Comparison of ENCODE assay signal across 8 cellular contexts in the genomic region with DNA sequence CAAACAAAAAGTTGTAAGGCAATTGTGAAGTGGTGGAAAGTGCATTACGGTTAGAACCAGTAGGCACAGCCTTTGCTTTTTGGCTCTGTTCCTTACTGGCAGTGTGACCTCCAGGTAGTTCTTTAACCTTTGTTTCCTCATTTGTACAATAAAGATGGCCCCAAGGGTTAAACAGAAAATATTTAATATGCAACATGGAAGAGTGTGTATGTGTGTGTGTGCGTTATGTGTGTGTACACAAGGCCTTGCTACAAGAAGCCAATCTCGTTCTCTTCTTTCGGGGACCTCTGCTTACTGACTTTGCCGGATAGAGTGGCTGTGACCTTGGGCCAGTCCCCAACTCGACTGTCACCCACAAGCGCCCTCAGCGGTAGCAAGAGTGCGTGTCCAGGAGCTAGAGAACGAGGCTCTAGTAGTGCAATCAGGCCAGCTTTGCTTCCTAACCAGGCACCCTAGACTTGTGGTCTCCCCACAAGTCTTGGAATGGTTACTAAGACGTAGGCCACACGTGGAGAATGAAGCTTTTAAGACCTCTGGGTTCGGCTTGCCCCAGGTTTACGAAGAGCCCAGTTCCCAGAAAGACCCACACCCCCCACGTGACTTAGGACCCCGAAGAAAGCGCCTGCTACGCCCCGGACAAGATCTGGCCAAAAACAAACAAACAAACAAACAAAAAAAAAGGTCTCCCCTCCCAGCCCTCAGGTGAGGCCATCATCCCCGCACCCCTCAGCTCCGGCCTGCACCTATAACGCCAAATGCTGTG. TPM values are rescaled to one million over a fixed set of nuclear protein-coding genes. Genes with fewer than 3 reads are reported as not detected.
DNase-seq lines count a peak whose midpoint lies in the region; ATAC-seq and TF ChIP-seq lines count a peak whose summit lies in the region.

No MANE protein-coding gene starts in this region.

- H3K36me3 ChIP-seq in ES-I3 (ENCODE audit: insufficient read depth, low read length) (no peaks in the 10 kb centered on the region; the same call in 1 of the 2 replicates), neural cell (ENCODE audit: insufficient read depth, low read length) (peaks cover 4% of the 10 kb centered on the region)

- peaks cover 10% of the 10 kb centered on the region for H3K4me1 ChIP-seq in ES-I3 (ENCODE audit: insufficient read depth, low read length)

- peak overlapping the region; percentile 95 for H3K9ac ChIP-seq in ES-I3 (ENCODE audit: low read depth, low read length)
- H3K9ac ChIP-seq in neural cell (ENCODE audit: low read length), result peak overlapping the region; percentile 85

- no peak for TF ChIP-seq CTCF in fibroblast of villous mesenchyme (IDR thresholded peaks at IDR 0.05; ENCODE audit: insufficient read depth, low read depth, low read length)
- TF ChIP-seq CTCF in neural cell (IDR thresholded peaks at IDR 0.05; ENCODE audit: poor library complexity, severe bottlenecking), result peak; percentile 37

- H3K9me2 ChIP-seq in neural cell (ENCODE audit: insufficient read depth, low read length), result no peaks in the 10 kb centered on the region

- H3K4me2 ChIP-seq in neural cell (ENCODE audit: low read length), result peak overlapping the region; percentile 76

- TF ChIP-seq EP300 in neural cell (conservative IDR thresholded peaks at IDR 0.05; ENCODE audit: poor library complexity, severe bottlenecking), result no peak

- no peaks in the 10 kb centered on the region for H3F3A ChIP-seq in neural cell (ENCODE audit: insufficient read depth, low read length, poor library complexity, severe bottlenecking)

- H4K20me1 ChIP-seq in neural cell (ENCODE audit: insufficient read depth), result no peaks in the 10 kb centered on the region

- peak overlapping the region; percentile 87 for H3K27ac ChIP-seq in neural cell (ENCODE audit: low read length)

- H3K9me3 ChIP-seq in ES-I3 (ENCODE audit: control insufficient read depth, insufficient read depth, low read length), result no peaks in the 10 kb centered on the region
- no peaks in the 10 kb centered on the region for H3K9me3 ChIP-seq in neural cell (ENCODE audit: low read length)

- no peak for TF ChIP-seq RAD21 in neural cell (conservative IDR thresholded peaks at IDR 0.05)

- no peaks in the 10 kb centered on the region for H3K27me3 ChIP-seq in neural cell (ENCODE audit: insufficient read depth, low read depth, low read length)

- DNase-seq in NCI-H69 (lab: John Stamatoyannopoulos, UW) (peak; percentile 76), activated T-cell treated with anti-CD3 and anti-CD28 coated beads for 48 hours (ENCODE audit: low read depth) (peak; percentile 38), fibroblast of villous mesenchyme (ENCODE audit: low read depth) (peak; percentile 77), epidermal melanocyte (ENCODE audit: insufficient read length, low spot score) (no peak)

- H3K4me3 ChIP-seq in fibroblast of villous mesenchyme (ENCODE audit: low read depth, low read length) (peak overlapping the region; percentile 89), neural cell (ENCODE audit: low read length) (peak overlapping the region; percentile 82)

- peak; percentile 20 for ATAC-seq in HG02588 (IDR thresholded peaks at IDR 0.05; ENCODE audit: unreplicated experiment)
- no peak for ATAC-seq in HG02623 (IDR thresholded peaks at IDR 0.05; ENCODE audit: unreplicated experiment)

- H3K79me2 ChIP-seq in neural cell (replicated peaks; ENCODE audit: insufficient read depth, low read length), result peaks cover 35% of the 10 kb centered on the region

- H2AFZ ChIP-seq in neural cell (ENCODE audit: low read depth, low read length), result peak overlapping the region; percentile 92

TF ChIP-seq in neural cell, 6 proteins besides CTCF, POLR2A, EP300 and RAD21:
- no peak for TF ChIP-seq TAF1 (IDR thresholded peaks at IDR 0.05; ENCODE audit: low read depth)
- TF ChIP-seq, protein P1, sequence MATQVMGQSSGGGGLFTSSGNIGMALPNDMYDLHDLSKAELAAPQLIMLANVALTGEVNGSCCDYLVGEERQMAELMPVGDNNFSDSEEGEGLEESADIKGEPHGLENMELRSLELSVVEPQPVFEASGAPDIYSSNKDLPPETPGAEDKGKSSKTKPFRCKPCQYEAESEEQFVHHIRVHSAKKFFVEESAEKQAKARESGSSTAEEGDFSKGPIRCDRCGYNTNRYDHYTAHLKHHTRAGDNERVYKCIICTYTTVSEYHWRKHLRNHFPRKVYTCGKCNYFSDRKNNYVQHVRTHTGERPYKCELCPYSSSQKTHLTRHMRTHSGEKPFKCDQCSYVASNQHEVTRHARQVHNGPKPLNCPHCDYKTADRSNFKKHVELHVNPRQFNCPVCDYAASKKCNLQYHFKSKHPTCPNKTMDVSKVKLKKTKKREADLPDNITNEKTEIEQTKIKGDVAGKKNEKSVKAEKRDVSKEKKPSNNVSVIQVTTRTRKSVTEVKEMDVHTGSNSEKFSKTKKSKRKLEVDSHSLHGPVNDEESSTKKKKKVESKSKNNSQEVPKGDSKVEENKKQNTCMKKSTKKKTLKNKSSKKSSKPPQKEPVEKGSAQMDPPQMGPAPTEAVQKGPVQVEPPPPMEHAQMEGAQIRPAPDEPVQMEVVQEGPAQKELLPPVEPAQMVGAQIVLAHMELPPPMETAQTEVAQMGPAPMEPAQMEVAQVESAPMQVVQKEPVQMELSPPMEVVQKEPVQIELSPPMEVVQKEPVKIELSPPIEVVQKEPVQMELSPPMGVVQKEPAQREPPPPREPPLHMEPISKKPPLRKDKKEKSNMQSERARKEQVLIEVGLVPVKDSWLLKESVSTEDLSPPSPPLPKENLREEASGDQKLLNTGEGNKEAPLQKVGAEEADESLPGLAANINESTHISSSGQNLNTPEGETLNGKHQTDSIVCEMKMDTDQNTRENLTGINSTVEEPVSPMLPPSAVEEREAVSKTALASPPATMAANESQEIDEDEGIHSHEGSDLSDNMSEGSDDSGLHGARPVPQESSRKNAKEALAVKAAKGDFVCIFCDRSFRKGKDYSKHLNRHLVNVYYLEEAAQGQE (IDR thresholded peaks at IDR 0.05; ENCODE audit: borderline replicate concordance), result peak; percentile 1
- no peak for TF ChIP-seq EZH2 (IDR thresholded peaks at IDR 0.05; ENCODE audit: borderline replicate concordance, insufficient read depth, low read length, poor library complexity, severe bottlenecking)
- no peak for TF ChIP-seq SMC3 (conservative IDR thresholded peaks at IDR 0.05; ENCODE audit: poor library complexity)
- peak; percentile 55 for TF ChIP-seq MXI1 (conservative IDR thresholded peaks at IDR 0.05; ENCODE audit: poor library complexity, severe bottlenecking)
- TF ChIP-seq POLR2AphosphoS5 (IDR thresholded peaks at IDR 0.05), result no peak

RNA-seq across cellular contexts. Expression of gene CIAO2A, which starts 0.6 kb away (rescaled TPM):
- total RNA-seq in fibroblast of villous mesenchyme, result 55.1 and 62.6 TPM in 2 replicates
- 125 and 156 TPM in 2 replicates for polyA plus RNA-seq in neural cell
- 53.6 and 58.1 TPM in 2 replicates for polyA minus RNA-seq in neural cell

RNA-seq across cellular contexts. Expression of gene SNX1, which starts 2.7 kb away (rescaled TPM):
- total RNA-seq in fibroblast of villous mesenchyme, result 33.5 and 42.7 TPM in 2 replicates
- 35.7 and 44.7 TPM in 2 replicates for polyA plus RNA-seq in neural cell
- 60.6 and 70.3 TPM in 2 replicates for polyA minus RNA-seq in neural cell

RNA-seq across cellular contexts. Expression of gene DAPK2, which starts 46.8 kb away (rescaled TPM):
- total RNA-seq in fibroblast of villous mesenchyme, result 1.3 and 8.2 TPM in 2 replicates
- 0.18 and 0.78 TPM in 2 replicates for polyA plus RNA-seq in neural cell
- 0.81 and 0.97 TPM in 2 replicates for polyA minus RNA-seq in neural cell

RNA-seq across cellular contexts. Expression of gene SNX22, which starts 58.5 kb away (rescaled TPM):
- under 0.01 and 0.32 TPM in 2 replicates for total RNA-seq in fibroblast of villous mesenchyme
- 0.38 and 0.73 TPM in 2 replicates for polyA plus RNA-seq in neural cell
- polyA minus RNA-seq in neural cell, result 1.7 and 2.1 TPM in 2 replicates
